In genomic region chr11:122202161-122202950, GRCh38 we compare ENCODE assay signal across 9 cellular contexts.
A peak's percentile ranks its signal among the peaks of the same experiment; 100 is the strongest.
DNase-seq lines count a peak whose midpoint lies in the region; ATAC-seq, FAIRE-seq and TF ChIP-seq lines count a peak whose summit lies in the region.
"Had no signal": no experiment of that assay in that cellular context is flagged by ENCODE, and none has a peak within 500 bp of the region (broad histone marks: within the 10 kb centered on the region; RNA-seq: fewer than 3 reads in every experiment).

No MANE protein-coding gene starts in this region.

- peak overlapping the region; percentile 76 for H3K4me3 ChIP-seq in astrocyte (ENCODE audit: insufficient read depth, low read depth, low read length)
- peak overlapping the region; percentile 56 for H3K4me3 ChIP-seq in smooth muscle cell
- no peak overlapping the region; the same call in 1 of the 2 replicates for H3K4me3 ChIP-seq in H7 (ENCODE audit: insufficient read depth, low read depth, low read length)

- peak; percentile 12 for DNase-seq in GOT3 (lab: John Stamatoyannopoulos, UW)
- DNase-seq in astrocyte (ENCODE audit: low read depth): peak; percentile 94
- DNase-seq in iPS-NIHi7 (ENCODE audit: extremely low spot score): peak; percentile 27
- no peak for DNase-seq in smooth muscle cell (lab: John Stamatoyannopoulos, UW; ENCODE audit: unreplicated experiment)
- no peak for DNase-seq in H7
- DNase-seq in occipital lobe (lab: John Stamatoyannopoulos, UW): no peak
- no peak for DNase-seq in hepatic stellate cell (ENCODE audit: low spot score)
- DNase-seq: NCI-H2171 had no signal

- H3K9ac ChIP-seq in astrocyte (ENCODE audit: low read length) (peak overlapping the region; percentile 88), smooth muscle cell (ENCODE audit: low read depth) (peak overlapping the region; percentile 85)

- H3K36me3 ChIP-seq in astrocyte (ENCODE audit: insufficient read depth, low read length): no peaks in the 10 kb centered on the region
- no peaks in the 10 kb centered on the region for H3K36me3 ChIP-seq in smooth muscle cell (ENCODE audit: low read depth)
- H3K36me3 ChIP-seq in H7 (replicated peaks; ENCODE audit: control insufficient read depth, insufficient read depth, low read length): no peaks in the 10 kb centered on the region

- peaks cover 37% of the 10 kb centered on the region for H3K4me1 Mint-ChIP-seq in astrocyte (ENCODE audit: low read depth, unreplicated experiment)

- FAIRE-seq in astrocyte (lab: Jason Lieb, UNC): peak; percentile 99

- no peak for ATAC-seq in HG03521 (IDR thresholded peaks at IDR 0.05; ENCODE audit: unreplicated experiment)

- H3K27ac ChIP-seq in astrocyte (ENCODE audit: low read depth, low read length) (peak overlapping the region; percentile 93), smooth muscle cell (ENCODE audit: low read depth) (peak overlapping the region; percentile 87)

- H3K9me3 Mint-ChIP-seq in astrocyte (ENCODE audit: unreplicated experiment): no peaks in the 10 kb centered on the region

- peaks cover 64% of the 10 kb centered on the region for H3K4me1 ChIP-seq in astrocyte (ENCODE audit: insufficient read depth, low read length)
- peaks cover 14% of the 10 kb centered on the region for H3K4me1 ChIP-seq in smooth muscle cell (ENCODE audit: low read depth)

- H3K27me3 ChIP-seq in astrocyte (ENCODE audit: insufficient read depth, low read length) (no peaks in the 10 kb centered on the region), smooth muscle cell (ENCODE audit: low read depth) (no peaks in the 10 kb centered on the region), H7 (ENCODE audit: control insufficient read depth, insufficient read depth, low read length) (peaks cover 3% of the 10 kb centered on the region; the same call in 1 of the 2 replicates)

- peak overlapping the region; percentile 93 for H3K27ac Mint-ChIP-seq in astrocyte (ENCODE audit: unreplicated experiment)

- H4K20me1 ChIP-seq in astrocyte (ENCODE audit: insufficient read depth, low read length): no peaks in the 10 kb centered on the region
- H4K20me1 ChIP-seq in smooth muscle cell (ENCODE audit: low read depth): no peaks in the 10 kb centered on the region

- H3K9me3 ChIP-seq in astrocyte (ENCODE audit: insufficient read depth, low read depth, low read length): no peaks in the 10 kb centered on the region
- no peaks in the 10 kb centered on the region for H3K9me3 ChIP-seq in smooth muscle cell (replicated peaks; ENCODE audit: low read depth)

- H3F3A ChIP-seq in smooth muscle cell (ENCODE audit: low read depth): peaks cover 20% of the 10 kb centered on the region

- no peak for TF ChIP-seq CTCF in astrocyte (IDR thresholded peaks at IDR 0.05; ENCODE audit: insufficient read depth, low read depth, low read length)
- no peak for TF ChIP-seq CTCF in smooth muscle cell (IDR thresholded peaks at IDR 0.05; ENCODE audit: borderline replicate concordance, insufficient read depth, poor library complexity, severe bottlenecking)

- no peaks in the 10 kb centered on the region for H3K27me3 Mint-ChIP-seq in astrocyte (ENCODE audit: low read depth, unreplicated experiment)

- peak overlapping the region; percentile 96 for H3K4me2 ChIP-seq in astrocyte (ENCODE audit: low read length)
- peak overlapping the region; percentile 90 for H3K4me2 ChIP-seq in smooth muscle cell

- H3K4me3 Mint-ChIP-seq in astrocyte (ENCODE audit: unreplicated experiment): peak overlapping the region; percentile 83

- H3K36me3 Mint-ChIP-seq in astrocyte (ENCODE audit: low read depth, unreplicated experiment): no peaks in the 10 kb centered on the region

- peak overlapping the region; percentile 36 for H2AFZ ChIP-seq in astrocyte (ENCODE audit: low read depth, low read length)
- H2AFZ ChIP-seq in smooth muscle cell (ENCODE audit: low read depth): peak overlapping the region; percentile 10

- H3K79me2 ChIP-seq in astrocyte (ENCODE audit: insufficient read depth, low read length) (peaks cover 88% of the 10 kb centered on the region), smooth muscle cell (ENCODE audit: low read depth) (peaks cover 31% of the 10 kb centered on the region)

- 29% methylated on average over 16 of the region's 16 CpGs for WGBS in smooth muscle cell (ENCODE audit: low lambda C conversion rate)

Comparison
In these comparisons a context has a peak if more than half of its experiments do, and no peak if none do; other contexts are left out.
1. DNase-seq: peak in GOT3 (single experiment), astrocyte (single experiment) and iPS-NIHi7 (single experiment); none in smooth muscle cell (single experiment), H7 (single experiment), occipital lobe (single experiment) and hepatic stellate cell (single experiment).